ENCODE assay signal across 11 cellular contexts in the genomic region with DNA sequence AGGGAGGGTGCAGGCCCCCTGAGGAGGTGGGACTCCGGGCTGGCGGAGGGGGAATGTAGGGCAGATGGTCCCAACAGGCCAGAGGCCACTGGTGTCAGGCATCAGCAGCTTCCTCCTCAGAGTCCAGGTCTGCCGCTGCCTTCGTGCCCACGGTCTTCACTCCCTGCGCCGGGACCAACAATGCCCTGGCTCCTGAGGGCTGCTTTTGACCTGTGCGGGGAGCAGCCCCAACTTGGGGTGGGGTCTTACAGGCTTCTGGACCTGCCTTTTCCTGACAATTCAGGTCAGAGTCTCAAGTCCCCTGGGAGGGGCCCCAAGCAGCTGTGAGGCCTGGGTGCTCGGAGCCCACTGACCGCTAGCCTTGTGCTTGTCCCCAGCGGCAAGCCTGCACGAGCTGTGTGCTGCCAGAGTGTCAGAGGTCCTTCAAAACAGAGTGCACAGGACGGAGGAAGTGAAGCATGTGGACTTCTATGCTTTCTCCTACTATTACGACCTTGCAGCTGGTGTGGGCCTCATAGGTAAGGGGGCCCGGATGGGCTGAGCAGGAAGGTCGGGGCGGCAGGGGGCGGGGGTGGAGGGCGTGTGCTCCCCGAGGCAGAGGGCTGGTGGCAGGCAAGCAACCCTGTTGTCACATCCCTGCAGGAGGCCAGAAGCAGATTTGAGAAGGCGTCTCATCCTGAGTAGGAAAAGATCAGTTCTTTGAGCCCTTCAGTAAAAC. TPM values are rescaled to one million over a fixed set of nuclear protein-coding genes. Genes with fewer than 3 reads are reported as not detected.
DNase-seq lines count a peak whose midpoint lies in the region; ATAC-seq and TF ChIP-seq lines count a peak whose summit lies in the region.
"Had no signal": no experiment of that assay in that cellular context is flagged by ENCODE, and none has a peak within 500 bp of the region (broad histone marks: within the 10 kb centered on the region; RNA-seq: fewer than 3 reads in every experiment).

No MANE protein-coding gene starts in this region.

- peak; percentile 78 for DNase-seq in H7
- no peak for DNase-seq in Panc1 (ENCODE audit: low read depth, low spot score)
- DNase-seq in endodermal cell = peak; percentile 46
- no peak for DNase-seq in neuronal stem cell (ENCODE audit: low spot score)
- DNase-seq in GM10266 (ENCODE audit: extremely low spot score) = no peak
- no peak for DNase-seq in UCSD-AML1 (lab: John Stamatoyannopoulos, UW; ENCODE audit: unreplicated experiment)
- no peak for DNase-seq in OCI-M1 (lab: John Stamatoyannopoulos, UW)
- DNase-seq: midbrain, NCI-H1417 had no signal

- no peak overlapping the region for H4K91ac ChIP-seq in neuronal stem cell (ENCODE audit: low read depth, low read length, poor library complexity)

- no TSS peak for BruUV-seq in Panc1 (replicated peaks; lab: Mats Ljungman, UMichigan)

- in situ Hi-C loops in Panc1 (cut with HindIII; ENCODE audit: low pct_unique_long_range_greater_than_20kb, low sequenced_read_pairs) = no loop called here

- ATAC-seq in Panc1 (peak; percentile 12), HG03280 (IDR thresholded peaks at IDR 0.05; ENCODE audit: unreplicated experiment) (no peak)

- no peaks in the 10 kb centered on the region for H3K27me3 Mint-ChIP-seq in endodermal cell (ENCODE audit: insufficient read depth)
- H3K27me3 Mint-ChIP-seq: activated naive CD4-positive, alpha-beta T cell treated with anti-CD3 and anti-CD28 coated beads, Interleukin-2, amount 50 U/mL, for 24 hours had no signal

- H3K9me3 ChIP-seq in Panc1 (ENCODE audit: control insufficient read depth, insufficient read depth, low read depth, low read length) (no peaks in the 10 kb centered on the region), endodermal cell (ENCODE audit: control insufficient read depth, low read length) (no peaks in the 10 kb centered on the region), neuronal stem cell (replicated peaks in 1 of 2; ENCODE audit: control insufficient read depth in 2 of 2, insufficient read depth in 1 of 2, low read depth in 1 of 2, low read length in 2 of 2) (no peaks in the 10 kb centered on the region)

- H3K27me3 ChIP-seq in H7 (ENCODE audit: control insufficient read depth, insufficient read depth, low read length) (no peaks in the 10 kb centered on the region), Panc1 (ENCODE audit: control insufficient read depth, insufficient read depth, low read length) (no peaks in the 10 kb centered on the region), endodermal cell (ENCODE audit: control insufficient read depth, insufficient read depth, low read length, poor library complexity, severe bottlenecking) (no peaks in the 10 kb centered on the region), neuronal stem cell (ENCODE audit: control insufficient read depth in 3 of 3, insufficient read depth in 3 of 3, low read depth in 1 of 3, low read length in 3 of 3) (no peaks in the 10 kb centered on the region)

- no peak overlapping the region for H2AK5ac ChIP-seq in neuronal stem cell (ENCODE audit: low read depth, low read length)

- peak overlapping the region; percentile 37 for H3K4me3 Mint-ChIP-seq in endodermal cell
- H3K4me3 Mint-ChIP-seq: activated naive CD4-positive, alpha-beta T cell treated with anti-CD3 and anti-CD28 coated beads, Interleukin-2, amount 50 U/mL, for 24 hours had no signal

- 78 to 79% methylated on average over 15 to 21 of the region's 21 CpGs for WGBS in endodermal cell (ENCODE audit: insufficient coverage in 1 of 2, insufficient read length in 1 of 2), 2 experiments
- no CpG with 5 or more reads among the region's 21 CpGs for WGBS in neuronal stem cell (ENCODE audit: extremely low coverage in 2 of 2, insufficient read length in 2 of 2, insufficient replicate concordance in 1 of 2), 2 donors

- H3K9ac ChIP-seq in endodermal cell (ENCODE audit: extremely low read depth, low read length, poor library complexity, severe bottlenecking) (peak overlapping the region; percentile 63), neuronal stem cell (ENCODE audit: low read depth, low read length, poor library complexity) (no peak overlapping the region)

- peak overlapping the region; percentile 44 for H3K18ac ChIP-seq in neuronal stem cell (ENCODE audit: low read length)

- CTCF ChIA-PET in Panc1 (lab: Charles Lee) = interaction anchor here (1.3 to 1.8 kb wide), 2 partner anchors 24 to 25 kb away, joined by 5 to 7 read pairs; partner anchors contain the start of gene PYGB

- no peaks in the 10 kb centered on the region for H3K9me3 Mint-ChIP-seq in endodermal cell
- H3K9me3 Mint-ChIP-seq: activated naive CD4-positive, alpha-beta T cell treated with anti-CD3 and anti-CD28 coated beads, Interleukin-2, amount 50 U/mL, for 24 hours had no signal

- H3K4me2 ChIP-seq in neuronal stem cell (ENCODE audit: insufficient read depth, low read length, poor library complexity, severe bottlenecking) = no peak overlapping the region

- H3K79me1 ChIP-seq in neuronal stem cell (ENCODE audit: low read depth, low read length) = no peaks in the 10 kb centered on the region

- H2BK12ac ChIP-seq in neuronal stem cell (ENCODE audit: low read length) = no peak overlapping the region

- peak overlapping the region; percentile 94 for H4K8ac ChIP-seq in neuronal stem cell (ENCODE audit: low read depth, low read length)

- H3K36me3 ChIP-seq in H7 (replicated peaks; ENCODE audit: control insufficient read depth, insufficient read depth, low read length) (no peaks in the 10 kb centered on the region; the same call in none of the 2 replicates), Panc1 (ENCODE audit: control insufficient read depth, insufficient read depth, low read length) (no peaks in the 10 kb centered on the region), endodermal cell (ENCODE audit: control insufficient read depth, insufficient read depth, low read length) (peaks cover 28% of the 10 kb centered on the region), neuronal stem cell (replicated peaks in 1 of 2; ENCODE audit: control insufficient read depth in 2 of 2, insufficient read depth in 2 of 2, low read length in 2 of 2) (peaks cover 9 to 39% of the 10 kb centered on the region in 2 donors)

- peaks cover 23% of the 10 kb centered on the region for H3K36me3 Mint-ChIP-seq in endodermal cell (ENCODE audit: low read depth)

- no peak overlapping the region for H2BK5ac ChIP-seq in neuronal stem cell (ENCODE audit: low read length)

- no peak overlapping the region for H3K4me3 ChIP-seq in H7 (ENCODE audit: insufficient read depth, low read depth, low read length)
- H3K4me3 ChIP-seq in Panc1 (ENCODE audit: low read depth in 2 of 2, low read length in 2 of 2) = no peak overlapping the region
- no peak overlapping the region for H3K4me3 ChIP-seq in endodermal cell (ENCODE audit: low read length)
- no peak overlapping the region for H3K4me3 ChIP-seq in neuronal stem cell (ENCODE audit: low read length in 2 of 2)

- intact Hi-C loops in Panc1 (cut with micrococcal nuclease; ENCODE audit: unreplicated experiment) = no loop called here

- peak overlapping the region; percentile 97 for H3K27ac Mint-ChIP-seq in endodermal cell

- H3K4ac ChIP-seq in neuronal stem cell (ENCODE audit: low read length) = no peak overlapping the region

- H3K4me1 Mint-ChIP-seq in endodermal cell = peaks cover 17% of the 10 kb centered on the region
- H3K4me1 Mint-ChIP-seq: activated naive CD4-positive, alpha-beta T cell treated with anti-CD3 and anti-CD28 coated beads, Interleukin-2, amount 50 U/mL, for 24 hours had no signal

- H2AFZ ChIP-seq in neuronal stem cell (ENCODE audit: low read length) = no peak overlapping the region

- no peak overlapping the region for H2BK120ac ChIP-seq in neuronal stem cell (ENCODE audit: low read depth, low read length)

- no peak overlapping the region for H3K23ac ChIP-seq in neuronal stem cell (ENCODE audit: low read depth, low read length, poor library complexity)

- peaks cover 52% of the 10 kb centered on the region for H3K4me1 ChIP-seq in Panc1 (ENCODE audit: control insufficient read depth, insufficient read depth, low read length)
- peaks cover 14% of the 10 kb centered on the region for H3K4me1 ChIP-seq in endodermal cell (ENCODE audit: control insufficient read depth, insufficient read depth, low read length)
- H3K4me1 ChIP-seq in neuronal stem cell (ENCODE audit: control insufficient read depth in 2 of 2, insufficient read depth in 1 of 2, low read depth in 1 of 2, low read length in 2 of 2) = peaks cover 18% of the 10 kb centered on the region in 2 donors

- TF ChIP-seq CTCF in Panc1 (IDR thresholded peaks at IDR 0.05) = no peak
- no peak for TF ChIP-seq CTCF in endodermal cell (conservative IDR thresholded peaks at IDR 0.05)
- no peak for TF ChIP-seq CTCF in GM10266 (IDR thresholded peaks at IDR 0.05; ENCODE audit: control insufficient read depth, insufficient read depth, low read depth, missing control alignments)

- POLR2A ChIA-PET in Panc1 (lab: Charles Lee) = interaction anchor here (0.6 kb wide), 2 partner anchors 25 to 113 kb away, joined by 3 read pairs; partner anchors contain the start of gene PYGB

- peak overlapping the region; percentile 7 for H2BK15ac ChIP-seq in neuronal stem cell (ENCODE audit: low read length)

- H3K27ac ChIP-seq in Panc1 (ENCODE audit: low read length) (peak overlapping the region; percentile 75), endodermal cell (ENCODE audit: low read depth, low read length) (peak overlapping the region; percentile 40), neuronal stem cell (replicated peaks; ENCODE audit: low read length) (peak overlapping the region; percentile 71)

- no peak overlapping the region for H3K14ac ChIP-seq in neuronal stem cell (ENCODE audit: low read length)

RNA-seq across cellular contexts. Expression of gene PYGB, which starts 25.3 kb away (rescaled TPM):
- total RNA-seq in H7 (2014; rRNA removed; shearing (Covaris generic)) = 52.0 and 57.1 TPM in 2 replicates
- total RNA-seq in Panc1 (2021; ENCODE audit: unreplicated experiment) (220 TPM), endodermal cell (10 to 100 TPM; 59.3 to 66.8 TPM)
- polyA plus RNA-seq in Panc1 (2012; ENCODE audit: insufficient read length) = 308 TPM
- polyA plus RNA-seq in endodermal cell (2013, experiment 1 of 2) = 48.4 TPM
- polyA plus RNA-seq in endodermal cell (2013, experiment 2 of 2) = 48.7 TPM
- polyA plus RNA-seq in neuronal stem cell (2013, experiment 1 of 2) = 31.3 TPM
- polyA plus RNA-seq in neuronal stem cell (2013, experiment 2 of 2) = 32.4 TPM

RNA-seq across cellular contexts. Expression of gene ENTPD6, which starts 27.1 kb away (rescaled TPM):
- total RNA-seq in H7 (2014; rRNA removed; shearing (Covaris generic)) = 45.4 and 51.2 TPM in 2 replicates
- total RNA-seq in Panc1 (2021; ENCODE audit: unreplicated experiment) (108 TPM), endodermal cell (10 to 100 TPM; 77.1 to 93.6 TPM)
- polyA plus RNA-seq in Panc1 (2012; ENCODE audit: insufficient read length) = 99.8 TPM
- 49.8 TPM for polyA plus RNA-seq in endodermal cell (2013, experiment 1 of 2)
- 44.7 TPM for polyA plus RNA-seq in endodermal cell (2013, experiment 2 of 2)
- 50.6 TPM for polyA plus RNA-seq in neuronal stem cell (2013, experiment 1 of 2)
- 48.4 TPM for polyA plus RNA-seq in neuronal stem cell (2013, experiment 2 of 2)

Comparison
In these comparisons a context has a peak if more than half of its experiments do, and no peak if none do; other contexts are left out.
1. DNase-seq: peak in H7 (single experiment) and endodermal cell (single experiment); none in Panc1 (single experiment), neuronal stem cell (single experiment), GM10266 (single experiment), UCSD-AML1 (single experiment) and OCI-M1 (single experiment).
2. Peak in every context shown above with its lines, with median percentiles within 50 percentile points of each other: H3K27ac ChIP-seq.